Comparison of ENCODE assay signal across 17 cellular contexts in genomic region chr18:32550958-32551357, GRCh38.
DNase-seq lines count a peak whose midpoint lies in the region; TF ChIP-seq lines count a peak whose summit lies in the region.
"Had no signal": no experiment of that assay in that cellular context is flagged by ENCODE, and none has a peak within 500 bp of the region (broad histone marks: within the 10 kb centered on the region; RNA-seq: fewer than 3 reads in every experiment).

No MANE protein-coding gene starts in this region.

- TF ChIP-seq POLR2A in esophagus squamous epithelium (IDR thresholded peaks at IDR 0.05) = no peak
- TF ChIP-seq POLR2A in ovary (IDR thresholded peaks at IDR 0.05) = no peak

- H3K27me3 ChIP-seq in esophagus squamous epithelium (peaks cover 0 to 5% (median 0%) of the 10 kb centered on the region in 4 donors), ovary (no peaks in the 10 kb centered on the region)

- H3K4me3 ChIP-seq in cardiac fibroblast (replicated peaks in 1 of 2; ENCODE audit: low read depth in 2 of 2, low read length in 2 of 2) (no peak overlapping the region), esophagus squamous epithelium (no peak overlapping the region), ovary (no peak overlapping the region)
- H3K4me3 ChIP-seq: psoas muscle had no signal

- TF ChIP-seq CTCF in cardiac fibroblast (IDR thresholded peaks at IDR 0.05; ENCODE audit: low read depth, low read length) (peak; percentile 11), esophagus squamous epithelium (IDR thresholded peaks at IDR 0.05) (no peak), GM13977 (IDR thresholded peaks at IDR 0.05; ENCODE audit: extremely low read depth, insufficient read depth, missing control alignments) (no peak), ovary (IDR thresholded peaks at IDR 0.05) (no peak)

- WGBS in esophagus squamous epithelium, 2 donors = 45% methylated on average over 3 to 4 of the region's 4 CpGs
- WGBS in ovary, 3 donors = 35 to 41% (median 36%) methylated on average over 4 of the region's 4 CpGs

- H3K4me1 ChIP-seq in esophagus squamous epithelium = peaks cover 0 to 6% (median 0%) of the 10 kb centered on the region in 3 donors
- no peaks in the 10 kb centered on the region for H3K4me1 ChIP-seq in ovary (ENCODE audit: insufficient read depth)
- H3K4me1 ChIP-seq: psoas muscle had no signal

- H3K36me3 ChIP-seq in esophagus squamous epithelium = no peaks in the 10 kb centered on the region
- H3K36me3 ChIP-seq in ovary = no peaks in the 10 kb centered on the region

- DNase-seq in DMS 273 treated with DMSO at 0.1 percent for 48 hours (lab: John Stamatoyannopoulos, UW) (peak; percentile 72), NAMALWA (ENCODE audit: low spot score) (peak; percentile 11), cardiac fibroblast (ENCODE audit: low read depth in 2 of 2) (no peak), islet precursor cell (peak; percentile 57), esophagus squamous epithelium (lab: John Stamatoyannopoulos, UW) (no peak), OCI-M1 (lab: John Stamatoyannopoulos, UW) (no peak), GM13977 (ENCODE audit: low spot score) (no peak), ovary (no peak)
- DNase-seq: activated CD4-positive, alpha-beta T cell treated with anti-CD3 and anti-CD28 coated beads for 4 hours; activated naive CD8-positive, alpha-beta T cell treated with anti-CD3 and anti-CD28 coated beads, Interleukin-2, amount 10 ng/mL, durations not matched to agents 7 days and 5 days; left ventricle myocardium superior; NCI-H2081; NK-92 treated with Interleukin-12 subunit alpha and Interleukin-12 subunit beta, amount 100 ng/mL, for 24 hours; psoas muscle; Right ventricle myocardium superior; stimulated activated CD4-positive, alpha-beta T cell treated with anti-CD3 and anti-CD28 coated beads, Interleukin-15, amount 100 ng/mL, for 24 hours had no signal

- H3K9me3 ChIP-seq in esophagus squamous epithelium (no peaks in the 10 kb centered on the region), ovary (no peaks in the 10 kb centered on the region)
- H3K9me3 ChIP-seq: psoas muscle had no signal

- in situ Hi-C loops in GM13977 (cut with MboI; ENCODE audit: low pct_unique_long_range_greater_than_20kb, low sequenced_read_pairs, unreplicated experiment) = loop anchor here (10.0 kb wide), 1 partner anchor 386 kb away; no protein-coding TSS in a partner anchor

- intact Hi-C loops in esophagus squamous epithelium (cut with DNase I) = loop anchor here (5.0 kb wide), 2 partner anchors 274 to 394 kb away; no protein-coding TSS in a partner anchor
- intact Hi-C loops in ovary (cut with DNase I) = loop anchor here in 3 of 4 donors (5.0 to 10.0 kb wide), 3 partner anchors 276 to 394 kb away; no protein-coding TSS in a partner anchor

- no peak for TF ChIP-seq EP300 in ovary (IDR thresholded peaks at IDR 0.05)

- H3K27ac ChIP-seq in esophagus squamous epithelium (no peak overlapping the region), ovary (no peak overlapping the region)
- H3K27ac ChIP-seq: epithelial cell of prostate, psoas muscle had no signal

Comparison
In these comparisons a context has a peak if more than half of its experiments do, and no peak if none do; other contexts are left out.
1. DNase-seq: peak in DMS 273 treated with DMSO at 0.1 percent for 48 hours (single experiment), NAMALWA (single experiment) and islet precursor cell (single experiment); none in cardiac fibroblast (0 of 2), esophagus squamous epithelium (single experiment), OCI-M1 (single experiment), GM13977 (single experiment) and ovary (0 of 5).